ENCODE assay signal across 28 cellular contexts in genomic region chr1:201459775-201460174, GRCh38. TPM values are rescaled to one million over a fixed set of nuclear protein-coding genes. Genes with fewer than 3 reads are reported as not detected.
DNase-seq lines count a peak whose midpoint lies in the region; ATAC-seq, FAIRE-seq and TF ChIP-seq lines count a peak whose summit lies in the region.
"Had no signal": no experiment of that assay in that cellular context is flagged by ENCODE, and none has a peak within 500 bp of the region (broad histone marks: within the 10 kb centered on the region; RNA-seq: fewer than 3 reads in every experiment).

No MANE protein-coding gene starts in this region.

- H3K9me3 ChIP-seq in A549 (no peaks in the 10 kb centered on the region), keratinocyte (ENCODE audit: control insufficient read depth, low read depth, low read length) (no peaks in the 10 kb centered on the region)

- no peak for TF ChIP-seq EP300 in A549 (IDR thresholded peaks at IDR 0.05)

- H3K4me3 ChIP-seq in A549 = no peak overlapping the region
- no peak overlapping the region for H3K4me3 ChIP-seq in keratinocyte (ENCODE audit: control insufficient read depth in 2 of 3, extremely low read depth in 1 of 3, insufficient read depth in 2 of 3, low read depth in 1 of 3, low read length in 3 of 3)
- H3K4me3 ChIP-seq: GM23338 had no signal

- H3K4me3 Mint-ChIP-seq in stimulated activated effector memory CD8-positive, alpha-beta T cell treated with anti-CD3 and anti-CD28 coated beads, Interleukin-12 subunit alpha, Interleukin-12 subunit beta, amount 100 ng/mL, for 72 hours = no peak overlapping the region
- no peak overlapping the region for H3K4me3 Mint-ChIP-seq in activated T-cell treated with anti-CD3 and anti-CD28 coated beads, Interleukin-2, amount 50 U/mL, for 24 hours
- H3K4me3 Mint-ChIP-seq: activated CD8-positive, alpha-beta T cell treated with anti-CD3 and anti-CD28 coated beads for 36 hours; activated T-cell treated with anti-CD3 and anti-CD28 coated beads, Interleukin-2, amount 50 U/mL, for 4 hours; endodermal cell; GM23338; nephron; T-helper 17 cell; WTC11 had no signal

- no peak for TF ChIP-seq RAD21 in A549 (conservative IDR thresholded peaks at IDR 0.05 in 1 of 2, IDR thresholded peaks at IDR 0.05 in 1 of 2)

- POLR2A ChIA-PET in A549 (lab: Yijun Ruan, JAX) = interaction anchor here (0.6 kb wide), 1 partner anchor 9 kb away, joined by 3 read pairs; the partner anchor contains the start of gene PHLDA3

- H4K20me1 ChIP-seq in keratinocyte (ENCODE audit: control insufficient read depth, extremely low read depth, insufficient read depth, low read length) = no peaks in the 10 kb centered on the region

- ATAC-seq in A549 = no peak
- peak; percentile 37 for ATAC-seq in stimulated activated effector memory CD8-positive, alpha-beta T cell treated with anti-CD3 and anti-CD28 coated beads, Interleukin-12 subunit alpha, Interleukin-12 subunit beta, amount 100 ng/mL, for 72 hours
- no peak for ATAC-seq in GM18858 (IDR thresholded peaks at IDR 0.05; ENCODE audit: unreplicated experiment)
- ATAC-seq: activated CD8-positive, alpha-beta T cell treated with anti-CD3 and anti-CD28 coated beads for 36 hours; activated T-cell treated with anti-CD3 and anti-CD28 coated beads, Interleukin-2, amount 50 U/mL, for 4 hours; GM23338; T-helper 17 cell; WTC11 had no signal

- H3K79me2 ChIP-seq in keratinocyte (ENCODE audit: control insufficient read depth, insufficient read depth, low read length) = peaks cover 2% of the 10 kb centered on the region

- peaks cover 0 to 4% of the 10 kb centered on the region in 2 experiments for H3K36me3 ChIP-seq in keratinocyte (ENCODE audit: control insufficient read depth in 2 of 2, extremely low read depth in 1 of 2, insufficient read depth in 2 of 2, low read length in 2 of 2)

- dilution Hi-C loops in keratinocyte (cut with MboI; ENCODE audit: extremely low pct_ligation_motif_present, low sequenced_read_pairs) = no loop called here

- H3K4me1 Mint-ChIP-seq in stimulated activated effector memory CD8-positive, alpha-beta T cell treated with anti-CD3 and anti-CD28 coated beads, Interleukin-12 subunit alpha, Interleukin-12 subunit beta, amount 100 ng/mL, for 72 hours = no peaks in the 10 kb centered on the region
- H3K4me1 Mint-ChIP-seq in activated T-cell treated with anti-CD3 and anti-CD28 coated beads, Interleukin-2, amount 50 U/mL, for 24 hours (ENCODE audit: low read depth) = peaks cover under 1% of the 10 kb centered on the region

- no peaks in the 10 kb centered on the region for H3K36me3 Mint-ChIP-seq in stimulated activated effector memory CD8-positive, alpha-beta T cell treated with anti-CD3 and anti-CD28 coated beads, Interleukin-12 subunit alpha, Interleukin-12 subunit beta, amount 100 ng/mL, for 72 hours
- H3K36me3 Mint-ChIP-seq in activated T-cell treated with anti-CD3 and anti-CD28 coated beads, Interleukin-2, amount 50 U/mL, for 24 hours (ENCODE audit: low read depth) = no peaks in the 10 kb centered on the region
- H3K36me3 Mint-ChIP-seq: activated naive CD4-positive, alpha-beta T cell treated with anti-CD3 and anti-CD28 coated beads, Interleukin-2, amount 50 U/mL, for 72 hours had no signal

- peaks cover 14% of the 10 kb centered on the region for H3K27me3 Mint-ChIP-seq in activated T-cell treated with anti-CD3 and anti-CD28 coated beads, Interleukin-2, amount 50 U/mL, for 24 hours

- no peaks in the 10 kb centered on the region for H3K9me1 ChIP-seq in keratinocyte (ENCODE audit: control insufficient read depth, extremely low read depth, insufficient read depth, low read length)

- H3K27me3 ChIP-seq in keratinocyte (ENCODE audit: control insufficient read depth, extremely low read depth, insufficient read depth, low read length) = no peaks in the 10 kb centered on the region

- no peak for DNase-seq in A549 (ENCODE audit: low read depth in 1 of 2, low spot score in 1 of 2)
- DNase-seq in SK-MEL-5 (ENCODE audit: low read depth, low spot score) = peak; percentile 19
- no peak for DNase-seq in keratinocyte (ENCODE audit: low read depth, low spot score)
- DNase-seq in stimulated activated effector memory CD8-positive, alpha-beta T cell treated with anti-CD3 and anti-CD28 coated beads, Interleukin-12 subunit alpha, Interleukin-12 subunit beta, amount 100 ng/mL, for 72 hours (ENCODE audit: low spot score in 2 of 2) = no peak
- no peak for DNase-seq in activated naive CD4-positive, alpha-beta T cell treated with Interleukin-2 at 50 U/mL for 16 hours
- no peak for DNase-seq in NCI-H2107 treated with DMSO at 0.1 percent for 48 hours (lab: John Stamatoyannopoulos, UW; ENCODE audit: unreplicated experiment)
- no peak for DNase-seq in activated T-cell treated with anti-CD3 and anti-CD28 coated beads, Interleukin-2, amount 50 U/mL, for 24 hours
- DNase-seq: activated CD8-positive, alpha-beta T cell treated with anti-CD3 and anti-CD28 coated beads for 36 hours; activated T-cell treated with anti-CD3 and anti-CD28 coated beads, Interleukin-2, amount 50 U/mL, for 4 hours; C1 segment of cervical spinal cord; endodermal cell; hypothalamus; Kasumi-1; kidney glomerular epithelial cell; NCI-H1417; NCI-H524 treated with DMSO at 0.1 percent for 48 hours; Right ventricle myocardium superior; T-helper 17 cell had no signal

- no peak overlapping the region; the same call in 2 of the 3 replicates for H3K4me2 ChIP-seq in A549
- H3K4me2 ChIP-seq in keratinocyte (ENCODE audit: control insufficient read depth, extremely low read depth, insufficient read depth, low read depth, low read length) = no peak overlapping the region
- H3K4me2 ChIP-seq: GM23338 had no signal

- no peaks in the 10 kb centered on the region for H3K9me3 Mint-ChIP-seq in stimulated activated effector memory CD8-positive, alpha-beta T cell treated with anti-CD3 and anti-CD28 coated beads, Interleukin-12 subunit alpha, Interleukin-12 subunit beta, amount 100 ng/mL, for 72 hours
- no peaks in the 10 kb centered on the region for H3K9me3 Mint-ChIP-seq in activated T-cell treated with anti-CD3 and anti-CD28 coated beads, Interleukin-2, amount 50 U/mL, for 24 hours
- H3K9me3 Mint-ChIP-seq: activated CD8-positive, alpha-beta T cell treated with anti-CD3 and anti-CD28 coated beads for 36 hours; activated naive CD4-positive, alpha-beta T cell treated with anti-CD3 and anti-CD28 coated beads, Interleukin-2, amount 50 U/mL, for 72 hours; activated T-cell treated with anti-CD3 and anti-CD28 coated beads, Interleukin-2, amount 50 U/mL, for 4 hours; endodermal cell; GM23338; nephron; WTC11 had no signal

- FAIRE-seq in A549 (lab: Jason Lieb, UNC) (no peak), keratinocyte (lab: Jason Lieb, UNC) (no peak)
- FAIRE-seq: A204.1, HTR-8/SVneo had no signal

- no peak overlapping the region for H2AFZ ChIP-seq in keratinocyte (ENCODE audit: control insufficient read depth, low read length)
- H2AFZ ChIP-seq: GM23338 had no signal

- WGBS in A549 (ENCODE audit: missing lambda C conversion rate) = 85% methylated on average over 5 of the region's 5 CpGs

- H3K27ac Mint-ChIP-seq in stimulated activated effector memory CD8-positive, alpha-beta T cell treated with anti-CD3 and anti-CD28 coated beads, Interleukin-12 subunit alpha, Interleukin-12 subunit beta, amount 100 ng/mL, for 72 hours = no peak overlapping the region
- H3K27ac Mint-ChIP-seq in activated T-cell treated with anti-CD3 and anti-CD28 coated beads, Interleukin-2, amount 50 U/mL, for 24 hours = no peak overlapping the region
- H3K27ac Mint-ChIP-seq: activated CD8-positive, alpha-beta T cell treated with anti-CD3 and anti-CD28 coated beads for 36 hours; activated naive CD4-positive, alpha-beta T cell treated with anti-CD3 and anti-CD28 coated beads, Interleukin-2, amount 50 U/mL, for 72 hours; endodermal cell; GM23338; T-helper 17 cell; WTC11 had no signal

- H3K27ac ChIP-seq in A549 = peak overlapping the region; percentile 98 to 99
- H3K27ac ChIP-seq in keratinocyte (ENCODE audit: control insufficient read depth, insufficient read depth, low read length) = peak overlapping the region; percentile 99

- CTCF ChIA-PET in A549 (lab: Yijun Ruan, JAX) = interaction anchor here (3.2 to 20.1 kb wide), 5 partner anchors 9 to 50 kb away, joined by 14 to 376 read pairs (median 188); partner anchors contain the start of genes CSRP1 and PHLDA3

- H3K9ac ChIP-seq in keratinocyte (ENCODE audit: control insufficient read depth, extremely low read depth, insufficient read depth, low read length) = no peak overlapping the region

- TF ChIP-seq CTCF in A549 (IDR thresholded peaks at IDR 0.05) = no peak
- no peak for TF ChIP-seq CTCF in keratinocyte (optimal IDR thresholded peaks at IDR 0.05 in 1 of 3, IDR thresholded peaks at IDR 0.05 in 1 of 3, conservative IDR thresholded peaks at IDR 0.05 in 1 of 3; ENCODE audit: extremely low read depth in 1 of 3, insufficient read depth in 2 of 3, low read length in 3 of 3)

- no peak for TF ChIP-seq POLR2A in A549 (IDR thresholded peaks at IDR 0.05; ENCODE audit: low read length)

- in situ Hi-C loops in SK-MEL-5 (cut with HindIII; ENCODE audit: low pct_unique_long_range_greater_than_20kb, low sequenced_read_pairs) = no loop called here

- H3K4me1 ChIP-seq in A549 (peaks cover 81% of the 10 kb centered on the region), keratinocyte (ENCODE audit: control insufficient read depth, extremely low read depth, insufficient read depth, low read length) (peaks cover 59% of the 10 kb centered on the region)

RNA-seq across cellular contexts. Expression of gene PHLDA3, which starts 9.2 kb away (rescaled TPM):
- polyA plus RNA-seq in A549 (2011; rRNA removed) (34.3 and 40.5 TPM in 2 replicates), A549 (2017; fragmentation: RNase III; extraction: RNeasy Plus Mini Kit Qiagen cat#74134 plus additional on column Dnase treatment) (83.1 to 91.1 TPM (median 83.5 TPM) in 3 replicates), keratinocyte (47.0 to 104 TPM (median 48.2 TPM) in 3 replicates)
- polyA plus RNA-seq in A549 (2012; cell fraction: cytosol; rRNA removed) = 67.2 and 102 TPM in 2 replicates
- 67.2 and 93.4 TPM in 2 replicates for polyA plus RNA-seq in A549 (2012; cell fraction: nucleus; rRNA removed)
- 16.0 and 28.4 TPM in 2 replicates for polyA minus RNA-seq in A549 (2011; rRNA and poly(A)+ RNA removed)
- total RNA-seq in SK-MEL-5 (2014; rRNA removed; shearing (Covaris generic)) = 36.1 and 36.9 TPM in 2 replicates
- polyA plus RNA-seq in SK-MEL-5 (2015; cell fraction: cytosol; rRNA removed) = 77.3 and 104 TPM in 2 replicates
- polyA plus RNA-seq in SK-MEL-5 (2015; cell fraction: nucleus; rRNA removed) = 17.8 and 20.2 TPM in 2 replicates
- polyA plus RNA-seq in keratinocyte (2011; ENCODE audit: low read depth) = 40.1 TPM
- polyA plus RNA-seq in keratinocyte (2011; cell fraction: cytosol; rRNA removed) = 27.2 and 66.8 TPM in 2 replicates
- polyA plus RNA-seq in keratinocyte (2011; cell fraction: nucleus; rRNA removed) = 42.1 and 67.8 TPM in 2 replicates
- polyA plus RNA-seq in keratinocyte (2012; ENCODE audit: low replicate concordance) = 76.2 TPM in 2 replicates
- polyA minus RNA-seq in keratinocyte = 21.0 to 38.8 TPM (median 36.7 TPM) in 3 replicates
- 107 TPM for polyA minus RNA-seq in keratinocyte (2011; cell fraction: cytosol; rRNA and poly(A)+ RNA removed)
- 38.2 and 54.1 TPM in 2 replicates for polyA minus RNA-seq in keratinocyte (2011; cell fraction: nucleus; rRNA and poly(A)+ RNA removed)

RNA-seq across cellular contexts. Expression of gene TNNI1, which starts 38.2 kb away (rescaled TPM):
- polyA plus RNA-seq in A549 (2011; rRNA removed) (not detected in 2 replicates), A549 (2017; fragmentation: RNase III; extraction: RNeasy Plus Mini Kit Qiagen cat#74134 plus additional on column Dnase treatment) (not detected in 3 replicates), keratinocyte (not detected in 3 replicates)
- polyA plus RNA-seq in A549 (2012; cell fraction: cytosol; rRNA removed) = 0.05 TPM in 1 of 2 replicates, not detected in the other
- polyA plus RNA-seq in A549 (2012; cell fraction: nucleus; rRNA removed) = 0.45 TPM in 1 of 2 replicates, not detected in the other
- polyA minus RNA-seq in A549 (2011; rRNA and poly(A)+ RNA removed) = not detected in 2 replicates
- not detected in 2 replicates for total RNA-seq in SK-MEL-5 (2014; rRNA removed; shearing (Covaris generic))
- polyA plus RNA-seq in SK-MEL-5 (2015; cell fraction: cytosol; rRNA removed) = not detected in 2 replicates
- polyA plus RNA-seq in SK-MEL-5 (2015; cell fraction: nucleus; rRNA removed) = not detected in 2 replicates
- polyA plus RNA-seq in keratinocyte (2011; ENCODE audit: low read depth) = not detected
- polyA plus RNA-seq in keratinocyte (2011; cell fraction: cytosol; rRNA removed) = not detected in 2 replicates
- polyA plus RNA-seq in keratinocyte (2011; cell fraction: nucleus; rRNA removed) = not detected in 2 replicates
- 0.86 and 1.4 TPM in 2 replicates for polyA plus RNA-seq in keratinocyte (2012; ENCODE audit: low replicate concordance)
- polyA minus RNA-seq in keratinocyte = 0.06 TPM in 1 of 3 replicates, not detected in the others
- not detected for polyA minus RNA-seq in keratinocyte (2011; cell fraction: cytosol; rRNA and poly(A)+ RNA removed)
- polyA minus RNA-seq in keratinocyte (2011; cell fraction: nucleus; rRNA and poly(A)+ RNA removed) = 0.11 TPM in 1 of 2 replicates, not detected in the other
- total RNA-seq: activated CD8-positive, alpha-beta T cell treated with anti-CD3 and anti-CD28 coated beads for 36 hours; activated naive CD4-positive, alpha-beta T cell treated with anti-CD3 and anti-CD28 coated beads, Interleukin-2, amount 50 U/mL, for 72 hours; activated T-cell treated with anti-CD3 and anti-CD28 coated beads, Interleukin-2, amount 50 U/mL, for 4 hours; GM23338; mesenteric fat pad; posterior vena cava; T-helper 17 cell; temporal lobe had no signal

RNA-seq across cellular contexts. Expression of gene CSRP1, which starts 47.1 kb away (rescaled TPM):
- polyA plus RNA-seq in A549 (2011; rRNA removed) (256 and 277 TPM in 2 replicates), A549 (2017; fragmentation: RNase III; extraction: RNeasy Plus Mini Kit Qiagen cat#74134 plus additional on column Dnase treatment) (655 to 819 TPM (median 717 TPM) in 3 replicates), keratinocyte (165 to 200 TPM (median 168 TPM) in 3 replicates)
- 459 and 499 TPM in 2 replicates for polyA plus RNA-seq in A549 (2012; cell fraction: cytosol; rRNA removed)
- polyA plus RNA-seq in A549 (2012; cell fraction: nucleus; rRNA removed) = 441 and 486 TPM in 2 replicates
- polyA minus RNA-seq in A549 (2011; rRNA and poly(A)+ RNA removed) = 254 and 273 TPM in 2 replicates
- total RNA-seq in SK-MEL-5 (2014; rRNA removed; shearing (Covaris generic)) = 56.4 and 67.0 TPM in 2 replicates
- 92.8 and 99.8 TPM in 2 replicates for polyA plus RNA-seq in SK-MEL-5 (2015; cell fraction: cytosol; rRNA removed)
- 42.4 and 43.1 TPM in 2 replicates for polyA plus RNA-seq in SK-MEL-5 (2015; cell fraction: nucleus; rRNA removed)
- polyA plus RNA-seq in keratinocyte (2011; ENCODE audit: low read depth) = 22.6 TPM
- 170 and 264 TPM in 2 replicates for polyA plus RNA-seq in keratinocyte (2011; cell fraction: cytosol; rRNA removed)
- 136 and 173 TPM in 2 replicates for polyA plus RNA-seq in keratinocyte (2011; cell fraction: nucleus; rRNA removed)
- polyA plus RNA-seq in keratinocyte (2012; ENCODE audit: low replicate concordance) = 108 and 202 TPM in 2 replicates
- 136 to 283 TPM (median 152 TPM) in 3 replicates for polyA minus RNA-seq in keratinocyte
- polyA minus RNA-seq in keratinocyte (2011; cell fraction: cytosol; rRNA and poly(A)+ RNA removed) = 118 TPM
- 45.3 and 66.0 TPM in 2 replicates for polyA minus RNA-seq in keratinocyte (2011; cell fraction: nucleus; rRNA and poly(A)+ RNA removed)
